Comparison of ENCODE assay signal across 22 cellular contexts in genomic region chr12:99009654-99010296, GRCh38.
DNase-seq lines count a peak whose midpoint lies in the region; ATAC-seq, FAIRE-seq and TF ChIP-seq lines count a peak whose summit lies in the region.
"Had no signal": no experiment of that assay in that cellular context is flagged by ENCODE, and none has a peak within 500 bp of the region (broad histone marks: within the 10 kb centered on the region; RNA-seq: fewer than 3 reads in every experiment).

No MANE protein-coding gene starts in this region.

- H3K23ac ChIP-seq in mesenchymal stem cell (ENCODE audit: low read length in 2 of 2): no peak overlapping the region

- no peak for TF ChIP-seq EP300 in HepG2 (IDR thresholded peaks at IDR 0.05; ENCODE audit: low read depth in 2 of 2, low read length in 2 of 2)
- TF ChIP-seq EP300 in HepG2 (CRISPR knock-in tag; IDR thresholded peaks at IDR 0.05; ENCODE audit: borderline replicate concordance): no peak
- no peak for TF ChIP-seq EP300 in stomach (IDR thresholded peaks at IDR 0.05)

- H2BK120ac ChIP-seq in mesenchymal stem cell (ENCODE audit: low read depth, low read length): no peak overlapping the region

- ATAC-seq in HepG2 (no peak), right lobe of liver (no peak), GM18517 (IDR thresholded peaks at IDR 0.05; ENCODE audit: unreplicated experiment) (no peak)
- ATAC-seq: CD8-positive, alpha-beta T cell; SK-N-SH treated with all-trans-retinoic acid at 6 μM for 48 hours had no signal

- POLR2A ChIA-PET in HepG2 (lab: Yijun Ruan, JAX): no interaction called here

- FAIRE-seq in HepG2 (lab: Jason Lieb, UNC): no peak
- FAIRE-seq in bronchial epithelial cell (lab: Jason Lieb, UNC): no peak
- FAIRE-seq: GM12892 had no signal

- in situ Hi-C loops in HepG2 (cut with HindIII; ENCODE audit: extremely low pct_ligation_motif_present, low pct_unique_long_range_greater_than_20kb): no loop called here

- H3K9ac ChIP-seq in HepG2 (ENCODE audit: insufficient read depth, low read depth, low read length): no peak overlapping the region
- peak overlapping the region; percentile 9 for H3K9ac ChIP-seq in mesenchymal stem cell (ENCODE audit: low read length)

- H3K79me1 ChIP-seq in mesenchymal stem cell (replicated peaks; ENCODE audit: low read length, poor library complexity, severe bottlenecking): no peaks in the 10 kb centered on the region

- H3K14ac ChIP-seq in mesenchymal stem cell (ENCODE audit: low read length in 2 of 2): no peak overlapping the region

- no peaks in the 10 kb centered on the region for H4K20me1 ChIP-seq in HepG2 (ENCODE audit: insufficient read depth, low read length)

- H3K36me3 ChIP-seq in HepG2 (replicated peaks in 1 of 2; ENCODE audit: control insufficient read depth in 1 of 2, insufficient read depth in 2 of 2, low read length in 2 of 2) (no peaks in the 10 kb centered on the region), right lobe of liver (no peaks in the 10 kb centered on the region), bronchial epithelial cell (ENCODE audit: control insufficient read depth, insufficient read depth, low read length) (no peaks in the 10 kb centered on the region), mesenchymal stem cell (ENCODE audit: control insufficient read depth in 1 of 2, insufficient read depth in 2 of 2, low read depth in 1 of 2, low read length in 2 of 2) (no peaks in the 10 kb centered on the region), stomach (no peaks in the 10 kb centered on the region)
- H3K36me3 ChIP-seq: Peyer's patch had no signal

- no peak for TF ChIP-seq CTCF in HepG2 (CRISPR knock-in tag; IDR thresholded peaks at IDR 0.05)
- TF ChIP-seq CTCF in right lobe of liver (IDR thresholded peaks at IDR 0.05): no peak
- TF ChIP-seq CTCF in bronchial epithelial cell (IDR thresholded peaks at IDR 0.05; ENCODE audit: insufficient read depth, low read length, severe bottlenecking): no peak
- no peak for TF ChIP-seq CTCF in stomach (IDR thresholded peaks at IDR 0.05)
- TF ChIP-seq CTCF in GM20000 (IDR thresholded peaks at IDR 0.05; ENCODE audit: extremely low read depth, missing control alignments): no peak

- TF ChIP-seq RAD21 in HepG2 (CRISPR knock-in tag; IDR thresholded peaks at IDR 0.05): no peak

- intact Hi-C loops in HepG2 (cut with micrococcal nuclease; ENCODE audit: unreplicated experiment) (no loop called here), right lobe of liver (cut with DNase I) (no loop called here), stomach (cut with DNase I; ENCODE audit: low total_unique reads) (no loop called here)

- H3K79me2 ChIP-seq in HepG2 (ENCODE audit: insufficient read depth, low read length): no peaks in the 10 kb centered on the region

- H3K4ac ChIP-seq in mesenchymal stem cell (ENCODE audit: low read depth in 1 of 2, low read length in 2 of 2): no peak overlapping the region

- H3K27ac ChIP-seq in HepG2 (ENCODE audit: extremely low read length, insufficient read depth, low read length) (no peak overlapping the region), right lobe of liver (no peak overlapping the region), mesenchymal stem cell (ENCODE audit: low read length, poor library complexity, severe bottlenecking) (no peak overlapping the region), stomach (no peak overlapping the region)
- H3K27ac ChIP-seq: Peyer's patch had no signal

- H2AK5ac ChIP-seq in mesenchymal stem cell (ENCODE audit: low read length, severe bottlenecking): no peak overlapping the region

- H3K4me2 ChIP-seq in HepG2 (ENCODE audit: low read depth, low read length): no peak overlapping the region
- H3K4me2 ChIP-seq in mesenchymal stem cell (ENCODE audit: low read length, poor library complexity, severe bottlenecking): no peak overlapping the region

- H2BK5ac ChIP-seq in mesenchymal stem cell (ENCODE audit: low read depth, low read length, poor library complexity, severe bottlenecking): no peak overlapping the region

- H2AFZ ChIP-seq in HepG2 (ENCODE audit: low read length) (no peak overlapping the region), mesenchymal stem cell (ENCODE audit: low read depth, low read length) (no peak overlapping the region)

- H2BK12ac ChIP-seq in mesenchymal stem cell (ENCODE audit: low read length in 2 of 2): no peak overlapping the region

- DNase-seq in HepG2 (ENCODE audit: low spot score): no peak
- no peak for DNase-seq in right lobe of liver
- peak; percentile 7 for DNase-seq in bronchial epithelial cell (ENCODE audit: low read depth)
- DNase-seq in mesenchymal stem cell: no peak
- DNase-seq in stomach: no peak
- DNase-seq in GM20000 (ENCODE audit: low spot score): no peak
- DNase-seq: 8988T; AML-193; C1 segment of cervical spinal cord; CD8-positive, alpha-beta T cell; DMS153; KBM-7; NCI-H1105; NCI-H146; NCI-H2029 treated with DMSO at 0.1 percent for 48 hours; NCI-H226; NCI-H524; NCI-H82; Peyer's patch had no signal

- no peak for TF ChIP-seq POLR2A in HepG2 (IDR thresholded peaks at IDR 0.05; ENCODE audit: insufficient read depth in 1 of 2, low read depth in 2 of 2, low read length in 2 of 2)
- TF ChIP-seq POLR2A in right lobe of liver (IDR thresholded peaks at IDR 0.05): no peak
- TF ChIP-seq POLR2A in stomach (IDR thresholded peaks at IDR 0.05): no peak

- no peak overlapping the region for H4K91ac ChIP-seq in mesenchymal stem cell (ENCODE audit: low read length)

- WGBS in HepG2 (ENCODE audit: low lambda C conversion rate): 2% methylated on average over 3 of the region's 3 CpGs
- WGBS in right lobe of liver (ENCODE audit: insufficient coverage, low coverage, low lambda C conversion rate, missing lambda C conversion rate): 40% methylated on average over 3 of the region's 3 CpGs
- WGBS in mesenchymal stem cell: 52% methylated on average over 2 of the region's 3 CpGs
- 67 to 75% (median 70%) methylated on average over 3 of the region's 3 CpGs for WGBS in stomach, 5 donors

- no peak overlapping the region for H2BK15ac ChIP-seq in mesenchymal stem cell (ENCODE audit: low read depth, poor library complexity, severe bottlenecking)

- H3K4me1 ChIP-seq in HepG2 (ENCODE audit: insufficient read depth, low read length) (no peaks in the 10 kb centered on the region), right lobe of liver (no peaks in the 10 kb centered on the region), mesenchymal stem cell (ENCODE audit: control insufficient read depth, insufficient read depth, low read depth, low read length) (no peaks in the 10 kb centered on the region), stomach (no peaks in the 10 kb centered on the region)
- H3K4me1 ChIP-seq: Peyer's patch had no signal

- no TSS peak for BruUV-seq in HepG2 (replicated peaks; lab: Mats Ljungman, UMichigan)

- H3K27me3 ChIP-seq in HepG2 (ENCODE audit: control insufficient read depth in 1 of 2, insufficient read depth in 2 of 2, low read length in 2 of 2): no peaks in the 10 kb centered on the region; a peak in 1 of 5 replicates
- H3K27me3 ChIP-seq in right lobe of liver: no peaks in the 10 kb centered on the region
- H3K27me3 ChIP-seq in bronchial epithelial cell (ENCODE audit: control insufficient read depth, insufficient read depth, low read length): no peaks in the 10 kb centered on the region
- peaks cover 6 to 18% of the 10 kb centered on the region in 2 experiments for H3K27me3 ChIP-seq in mesenchymal stem cell (ENCODE audit: control insufficient read depth in 1 of 2, insufficient read depth in 1 of 2, low read length in 2 of 2)
- no peaks in the 10 kb centered on the region for H3K27me3 ChIP-seq in stomach
- H3K27me3 ChIP-seq: Peyer's patch had no signal

- H3K4me3 ChIP-seq in HepG2 (replicated peaks in 1 of 3; ENCODE audit: insufficient read depth in 1 of 3, low read depth in 2 of 3, low read length in 3 of 3) (no peak overlapping the region), right lobe of liver (no peak overlapping the region), bronchial epithelial cell (ENCODE audit: low read depth, low read length) (no peak overlapping the region), mesenchymal stem cell (ENCODE audit: insufficient read depth in 1 of 2, low read depth in 1 of 2, low read length in 2 of 2) (no peak overlapping the region), stomach (no peak overlapping the region)
- H3K4me3 ChIP-seq: Peyer's patch had no signal

- no peak overlapping the region for H3K18ac ChIP-seq in mesenchymal stem cell (ENCODE audit: low read depth in 1 of 2, low read length in 2 of 2)

- H3K9me3 ChIP-seq in HepG2 (ENCODE audit: low read length) (no peaks in the 10 kb centered on the region), right lobe of liver (no peaks in the 10 kb centered on the region), mesenchymal stem cell (ENCODE audit: control insufficient read depth, low read length) (no peaks in the 10 kb centered on the region), stomach (no peaks in the 10 kb centered on the region)
- H3K9me3 ChIP-seq: Peyer's patch had no signal

- no peak overlapping the region for H4K8ac ChIP-seq in mesenchymal stem cell (ENCODE audit: low read length)

- CTCF ChIA-PET in HepG2 (lab: Yijun Ruan, JAX; ENCODE audit: low intra/inter-chr PET ratio, low total read pairs): no interaction called here

TF ChIP-seq in HepG2, 621 proteins besides CTCF, POLR2A, EP300 and RAD21:
- TF ChIP-seq THAP11 (CRISPR knock-in tag; IDR thresholded peaks at IDR 0.05) (no peak), ZNF644 (CRISPR knock-in tag; IDR thresholded peaks at IDR 0.05; ENCODE audit: low read depth) (no peak), MTA1 (CRISPR knock-in tag; IDR thresholded peaks at IDR 0.05; ENCODE audit: borderline replicate concordance) (no peak), ZNF367 (CRISPR knock-in tag; IDR thresholded peaks at IDR 0.05; ENCODE audit: borderline replicate concordance) (no peak), ATF7 (IDR thresholded peaks at IDR 0.05) (peak; percentile 86), ATF7 (CRISPR knock-in tag; IDR thresholded peaks at IDR 0.05) (no peak), BORCS8-MEF2B (CRISPR knock-in tag; IDR thresholded peaks at IDR 0.05) (no peak), NR2C2 (CRISPR knock-in tag; IDR thresholded peaks at IDR 0.05; ENCODE audit: borderline replicate concordance) (no peak)
